In genomic region chr7:43904533-43905208, GRCh38 we compare ENCODE assay signal across 10 cellular contexts. TPM values are rescaled to one million over a fixed set of nuclear protein-coding genes. Genes with fewer than 3 reads are reported as not detected.
DNase-seq lines count a peak whose midpoint lies in the region; ATAC-seq, FAIRE-seq and TF ChIP-seq lines count a peak whose summit lies in the region.
"Had no signal": no experiment of that assay in that cellular context is flagged by ENCODE, and none has a peak within 500 bp of the region (broad histone marks: within the 10 kb centered on the region; RNA-seq: fewer than 3 reads in every experiment).

No MANE protein-coding gene starts in this region.

- no peak for TF ChIP-seq CTCF in A549 (IDR thresholded peaks at IDR 0.05)
- no peak for TF ChIP-seq CTCF in HFF-Myc (IDR thresholded peaks at IDR 0.05; ENCODE audit: low read depth, low read length, missing control alignments)
- TF ChIP-seq CTCF in K562 (IDR thresholded peaks at IDR 0.05 in 2 of 3, conservative IDR thresholded peaks at IDR 0.05 in 1 of 3; ENCODE audit: insufficient read depth in 2 of 3, low read depth in 1 of 3, low read length in 3 of 3) = no peak
- no peak for TF ChIP-seq CTCF in glutamatergic neuron (IDR thresholded peaks at IDR 0.05; ENCODE audit: partially characterized antibody, unreplicated experiment)

- H2BK120ac ChIP-seq in mesendoderm (ENCODE audit: low read depth, low read length) = no peak overlapping the region

- TF ChIP-seq POLR2A in A549 (IDR thresholded peaks at IDR 0.05; ENCODE audit: low read length) (no peak), K562 (conservative IDR thresholded peaks at IDR 0.05) (no peak)

- H3K79me2 ChIP-seq in K562 (ENCODE audit: control insufficient read depth, insufficient read depth, low read length) (peaks cover 55% of the 10 kb centered on the region), mesendoderm (ENCODE audit: control insufficient read depth, insufficient read depth, low read length) (peaks cover 5% of the 10 kb centered on the region)

- DNase-seq in A549 (ENCODE audit: low read depth in 1 of 2, low spot score in 1 of 2) (no peak), HFF-Myc (ENCODE audit: extremely low read depth, low read depth) (no peak), K562 (ENCODE audit: extremely low read depth in 1 of 4, low spot score in 3 of 4) (peak in 1 of 4 experiments; percentile 18), mesendoderm (no peak), NCI-H1092 (lab: John Stamatoyannopoulos, UW) (no peak), ureter (ENCODE audit: low spot score) (no peak), glutamatergic neuron (no peak), NCI-H2029 treated with DMSO at 0.1 percent for 48 hours (lab: John Stamatoyannopoulos, UW) (no peak)
- DNase-seq: NK-92 treated with Interleukin-12 subunit alpha and Interleukin-12 subunit beta, amount 100 ng/mL, for 24 hours had no signal

- 95% methylated on average over 5 of the region's 5 CpGs for WGBS in A549 (ENCODE audit: missing lambda C conversion rate)
- WGBS in K562 (ENCODE audit: insufficient coverage, low coverage, missing lambda C conversion rate) = 37% methylated on average over 5 of the region's 5 CpGs
- WGBS in mesendoderm (ENCODE audit: extremely low coverage, insufficient coverage, low lambda C conversion rate) = no CpG with 5 or more reads among the region's 5 CpGs

- H3K9me3 Mint-ChIP-seq in glutamatergic neuron (ENCODE audit: unreplicated experiment) = peaks cover 5% of the 10 kb centered on the region

- H2AK5ac ChIP-seq in mesendoderm (ENCODE audit: low read length) = no peak overlapping the region

- H3K4me2 ChIP-seq in A549 (peak overlapping the region; percentile 98), K562 (ENCODE audit: insufficient read depth, low read length) (peak overlapping the region; percentile 68), mesendoderm (ENCODE audit: low read length) (no peak overlapping the region)

- H3K4me1 ChIP-seq in A549 = peaks cover 23% of the 10 kb centered on the region
- peaks cover 15 to 26% of the 10 kb centered on the region in 2 experiments for H3K4me1 ChIP-seq in K562 (replicated peaks in 1 of 2; ENCODE audit: control insufficient read depth in 2 of 2, insufficient read depth in 2 of 2, low read length in 2 of 2)
- no peaks in the 10 kb centered on the region for H3K4me1 ChIP-seq in mesendoderm (ENCODE audit: control insufficient read depth, low read depth, low read length)

- H3K4me3 ChIP-seq in A549 (no peak overlapping the region; the same call in 2 of the 3 replicates), HFF-Myc (replicated peaks; ENCODE audit: low read depth, low read length) (peak overlapping the region; percentile 67), K562 (no peak overlapping the region; the same call in 1 of the 2 replicates), mesendoderm (ENCODE audit: low read length) (no peak overlapping the region)

- no peak overlapping the region for H3K27ac Mint-ChIP-seq in glutamatergic neuron (ENCODE audit: unreplicated experiment)

- peak overlapping the region; percentile 15 for H3K23ac ChIP-seq in mesendoderm (ENCODE audit: low read length)

- no peaks in the 10 kb centered on the region for H3K36me3 Mint-ChIP-seq in glutamatergic neuron (ENCODE audit: unreplicated experiment)

- peaks cover 7% of the 10 kb centered on the region; the same call in 2 of the 3 replicates for H3K36me3 ChIP-seq in K562 (ENCODE audit: control insufficient read depth, insufficient read depth, low read length)
- H3K36me3 ChIP-seq in mesendoderm (ENCODE audit: control insufficient read depth, insufficient read depth, low read length) = no peaks in the 10 kb centered on the region
- H3K36me3 ChIP-seq: cardiac muscle cell had no signal

- H3K27me3 ChIP-seq in K562 (ENCODE audit: control insufficient read depth in 2 of 2, insufficient read depth in 2 of 2, low read length in 2 of 2) (no peaks in the 10 kb centered on the region), mesendoderm (ENCODE audit: insufficient read depth, low read length, poor library complexity) (no peaks in the 10 kb centered on the region)
- H3K27me3 ChIP-seq: cardiac muscle cell had no signal

- H4K20me1 ChIP-seq in K562 (replicated peaks; ENCODE audit: control insufficient read depth, insufficient read depth, low read length) = peaks cover 28% of the 10 kb centered on the region; the same call in 1 of the 2 replicates

- TF ChIP-seq RAD21 in A549 (conservative IDR thresholded peaks at IDR 0.05 in 1 of 2, IDR thresholded peaks at IDR 0.05 in 1 of 2) (no peak), K562 (CRISPR knock-in tag; conservative IDR thresholded peaks at IDR 0.05 in 1 of 2, IDR thresholded peaks at IDR 0.05 in 1 of 2) (no peak)

- no peak overlapping the region for H3K56ac ChIP-seq in mesendoderm (ENCODE audit: low read length)

- H4K5ac ChIP-seq in mesendoderm (ENCODE audit: low read length) = no peak overlapping the region

- no peak overlapping the region for H2BK15ac ChIP-seq in mesendoderm (replicated peaks; ENCODE audit: low read depth)

- no peak overlapping the region for H4K8ac ChIP-seq in mesendoderm (ENCODE audit: low read depth, low read length)

- peaks cover 3% of the 10 kb centered on the region for H3K27me3 Mint-ChIP-seq in glutamatergic neuron (ENCODE audit: unreplicated experiment)

- ATAC-seq in A549 = peak in 1 of 2 experiments; percentile 8; a peak in 2 of 6 replicates
- peak; percentile 3 for ATAC-seq in K562

- no peak overlapping the region for H2AFZ ChIP-seq in K562 (ENCODE audit: low read depth, low read length)

- TF ChIP-seq EP300 in A549 (IDR thresholded peaks at IDR 0.05) (no peak), K562 (IDR thresholded peaks at IDR 0.05; ENCODE audit: low read length) (no peak)

- no peak overlapping the region for H2BK5ac ChIP-seq in mesendoderm (ENCODE audit: low read length)

- H3K9me1 ChIP-seq in K562 (ENCODE audit: control insufficient read depth, insufficient read depth, low read length) = no peaks in the 10 kb centered on the region

- H3K18ac ChIP-seq in mesendoderm (ENCODE audit: low read length) = no peak overlapping the region

- no peak overlapping the region for H3K4ac ChIP-seq in mesendoderm (ENCODE audit: low read depth, low read length)

- H3K4me1 Mint-ChIP-seq in glutamatergic neuron (ENCODE audit: low read depth, unreplicated experiment) = peaks cover 8% of the 10 kb centered on the region

- peak overlapping the region; percentile 70 to 84; a peak in 1 of 4 replicates for H3K9ac ChIP-seq in K562 (ENCODE audit: insufficient read depth in 1 of 2, low read depth in 2 of 2, low read length in 2 of 2)
- H3K9ac ChIP-seq in mesendoderm (ENCODE audit: low read length) = no peak overlapping the region

- peaks cover 6% of the 10 kb centered on the region for H3K79me1 ChIP-seq in mesendoderm (ENCODE audit: low read length)

- POLR2A ChIA-PET in A549 (lab: Yijun Ruan, JAX) (interaction anchor here (1.0 kb wide), 1 partner anchor 22 kb away, joined by 8 read pairs; the partner anchor contains the start of gene UBE2D4), K562 (lab: Yijun Ruan, JAX) (interaction anchor here (0.7 to 2.0 kb wide), 8 partner anchors 11 to 247 kb away, joined by 3 to 7 read pairs (median 4); partner anchors contain the start of genes MRPS24 and UBE2D4)

- FAIRE-seq in A549 (lab: Jason Lieb, UNC) (no peak), K562 (lab: Jason Lieb, UNC) (no peak)

- H3K4me3 Mint-ChIP-seq in glutamatergic neuron (ENCODE audit: unreplicated experiment) = no peak overlapping the region

- BruUV-seq in K562 (replicated peaks; lab: Mats Ljungman, UMichigan) = no TSS peak

- H3K27ac ChIP-seq in A549 = peak overlapping the region in 1 of 2 experiments; percentile 99; a peak in 4 of 6 replicates
- H3K27ac ChIP-seq in K562 (ENCODE audit: extremely low read depth, low read depth, low read length) = no peak overlapping the region
- H3K27ac ChIP-seq in mesendoderm (ENCODE audit: low read depth, low read length) = no peak overlapping the region
- H3K27ac ChIP-seq: cardiac muscle cell had no signal

- CTCF ChIA-PET in A549 (lab: Yijun Ruan, JAX) = interaction anchor here (0.8 to 1.1 kb wide), 4 partner anchors 11 to 49 kb away, joined by 3 to 4 read pairs (median 3); no protein-coding TSS in a partner anchor
- CTCF ChIA-PET in K562 (lab: Yijun Ruan, JAX; ENCODE audit: low intra/inter-chr PET ratio) = interaction anchor here (0.5 kb wide), 1 partner anchor 29 kb away, joined by 3 read pairs; no protein-coding TSS in a partner anchor

- in situ Hi-C loops in K562 (cut with MboI) = no loop called here

- intact Hi-C loops in K562 (cut with micrococcal nuclease) = no loop called here

- H3K9me3 ChIP-seq in A549 = no peaks in the 10 kb centered on the region
- no peaks in the 10 kb centered on the region for H3K9me3 ChIP-seq in K562 (replicated peaks; ENCODE audit: control insufficient read depth, insufficient read depth, low read depth, low read length)

RNA-seq across cellular contexts. Expression of gene URGCP, which starts 1.7 kb away (rescaled TPM):
- 20.2 and 26.8 TPM in 2 replicates for polyA plus RNA-seq in A549 (2011; rRNA removed)
- polyA plus RNA-seq in A549 (2012; cell fraction: cytosol; rRNA removed) = 13.1 and 16.3 TPM in 2 replicates
- 27.8 and 31.6 TPM in 2 replicates for polyA plus RNA-seq in A549 (2012; cell fraction: nucleus; rRNA removed)
- 18.7 to 19.8 TPM (median 19.7 TPM) in 3 replicates for polyA plus RNA-seq in A549 (2017; fragmentation: RNase III; extraction: RNeasy Plus Mini Kit Qiagen cat#74134 plus additional on column Dnase treatment)
- polyA minus RNA-seq in A549 (2011; rRNA and poly(A)+ RNA removed) = 22.1 and 35.4 TPM in 2 replicates
- 23.3 and 33.1 TPM in 2 replicates for total RNA-seq in K562 (2011; cell fraction: chromatin; rRNA removed; ENCODE audit: low replicate concordance)
- 21.2 and 24.7 TPM in 2 replicates for total RNA-seq in K562 (2011; cell fraction: nucleolus; rRNA removed)
- 19.4 and 24.6 TPM in 2 replicates for total RNA-seq in K562 (2011; cell fraction: nucleoplasm; rRNA removed)
- total RNA-seq in K562 (2014; rRNA removed) = 17.0 and 18.4 TPM in 2 replicates
- total RNA-seq in K562 (2014; rRNA removed; fragmentation: Illumina TruSeq; extraction: Trizol) = 9.7 and 10.3 TPM in 2 replicates
- total RNA-seq in K562 (2015; rRNA removed; fragmentation: Illumina TruSeq; extraction: Trizol) = 12.4 and 14.2 TPM in 2 replicates
- total RNA-seq in K562 (2021) = 15.6 and 18.7 TPM in 2 replicates
- polyA plus RNA-seq in K562 (2011; rRNA removed) = 14.9 and 15.6 TPM in 2 replicates
- polyA plus RNA-seq in K562 (2011; cell fraction: cytosol; rRNA removed) = 11.3 and 12.8 TPM in 2 replicates
- 19.8 and 22.6 TPM in 2 replicates for polyA plus RNA-seq in K562 (2011; cell fraction: nucleus; rRNA removed)
- 12.3 and 14.9 TPM in 2 replicates for polyA plus RNA-seq in K562 (2012)
- 14.8 and 25.8 TPM in 2 replicates for polyA plus RNA-seq in K562 (2014; fragmentation: Illumina TruSeq; extraction: Trizol)
- polyA plus RNA-seq in K562 (2014; fragmentation: Nextera tagmentation; extraction: Ambion mirVana) = 1 to 10 TPM; 1.7 to 3.8 TPM
- polyA plus RNA-seq in K562 (2014; rRNA removed) = 10.7 and 12.5 TPM in 2 replicates
- polyA minus RNA-seq in K562 (2011; rRNA and poly(A)+ RNA removed) = 16.6 and 18.6 TPM in 2 replicates
- polyA minus RNA-seq in K562 (2011; cell fraction: cytosol; rRNA and poly(A)+ RNA removed) = 9.7 and 11.0 TPM in 2 replicates
- 7.9 and 9.0 TPM in 2 replicates for polyA minus RNA-seq in K562 (2011; cell fraction: nucleus; rRNA and poly(A)+ RNA removed)
- polyA plus RNA-seq in mesendoderm (2013, experiment 1 of 2) = 13.1 TPM
- 14.1 TPM for polyA plus RNA-seq in mesendoderm (2013, experiment 2 of 2)
- total RNA-seq in ureter = 39.1 TPM
- 17.8 TPM for total RNA-seq in glutamatergic neuron (ENCODE audit: unreplicated experiment)

RNA-seq across cellular contexts. Expression of gene UBE2D4, which starts 21.6 kb away (rescaled TPM):
- polyA plus RNA-seq in A549 (2011; rRNA removed) = 14.0 and 17.6 TPM in 2 replicates
- polyA plus RNA-seq in A549 (2012; cell fraction: cytosol; rRNA removed) = 11.8 and 13.2 TPM in 2 replicates
- polyA plus RNA-seq in A549 (2012; cell fraction: nucleus; rRNA removed) = 6.1 and 7.5 TPM in 2 replicates
- 7.9 to 9.0 TPM (median 8.4 TPM) in 3 replicates for polyA plus RNA-seq in A549 (2017; fragmentation: RNase III; extraction: RNeasy Plus Mini Kit Qiagen cat#74134 plus additional on column Dnase treatment)
- 25.5 and 30.1 TPM in 2 replicates for polyA minus RNA-seq in A549 (2011; rRNA and poly(A)+ RNA removed)
- 5.1 and 8.4 TPM in 2 replicates for total RNA-seq in K562 (2011; cell fraction: chromatin; rRNA removed; ENCODE audit: low replicate concordance)
- total RNA-seq in K562 (2011; cell fraction: nucleolus; rRNA removed) = 3.8 and 4.3 TPM in 2 replicates
- 4.6 and 7.3 TPM in 2 replicates for total RNA-seq in K562 (2011; cell fraction: nucleoplasm; rRNA removed)
- total RNA-seq in K562 (2014; rRNA removed) = 4.5 and 9.1 TPM in 2 replicates
- 6.4 and 6.9 TPM in 2 replicates for total RNA-seq in K562 (2014; rRNA removed; fragmentation: Illumina TruSeq; extraction: Trizol)
- total RNA-seq in K562 (2015; rRNA removed; fragmentation: Illumina TruSeq; extraction: Trizol) = 7.0 and 8.3 TPM in 2 replicates
- 10.2 and 11.7 TPM in 2 replicates for total RNA-seq in K562 (2021)
- polyA plus RNA-seq in K562 (2011; rRNA removed) = 14.3 and 17.4 TPM in 2 replicates
- polyA plus RNA-seq in K562 (2011; cell fraction: cytosol; rRNA removed) = 24.0 and 24.2 TPM in 2 replicates
- polyA plus RNA-seq in K562 (2011; cell fraction: nucleus; rRNA removed) = 9.4 and 10.3 TPM in 2 replicates
- polyA plus RNA-seq in K562 (2012) = 10.5 and 13.2 TPM in 2 replicates
- 12.0 and 16.2 TPM in 2 replicates for polyA plus RNA-seq in K562 (2014; fragmentation: Illumina TruSeq; extraction: Trizol)
- 1 to 10 TPM; 3.3 to 4.7 TPM for polyA plus RNA-seq in K562 (2014; fragmentation: Nextera tagmentation; extraction: Ambion mirVana)
- 7.5 and 9.0 TPM in 2 replicates for polyA plus RNA-seq in K562 (2014; rRNA removed)
- polyA minus RNA-seq in K562 (2011; rRNA and poly(A)+ RNA removed) = 14.8 and 20.1 TPM in 2 replicates
- 7.6 and 11.1 TPM in 2 replicates for polyA minus RNA-seq in K562 (2011; cell fraction: cytosol; rRNA and poly(A)+ RNA removed)
- polyA minus RNA-seq in K562 (2011; cell fraction: nucleus; rRNA and poly(A)+ RNA removed) = 1.3 and 4.7 TPM in 2 replicates
- 4.9 TPM for polyA plus RNA-seq in mesendoderm (2013, experiment 1 of 2)
- 4.4 TPM for polyA plus RNA-seq in mesendoderm (2013, experiment 2 of 2)
- 27.4 TPM for total RNA-seq in ureter
- 10.1 TPM for total RNA-seq in glutamatergic neuron (ENCODE audit: unreplicated experiment)

RNA-seq across cellular contexts. Expression of gene MRPS24, which starts 35.4 kb away (rescaled TPM):
- polyA plus RNA-seq in A549 (2011; rRNA removed) = 170 and 217 TPM in 2 replicates
- 443 and 463 TPM in 2 replicates for polyA plus RNA-seq in A549 (2012; cell fraction: cytosol; rRNA removed)
- 451 and 497 TPM in 2 replicates for polyA plus RNA-seq in A549 (2012; cell fraction: nucleus; rRNA removed)
- polyA plus RNA-seq in A549 (2017; fragmentation: RNase III; extraction: RNeasy Plus Mini Kit Qiagen cat#74134 plus additional on column Dnase treatment) = 219 to 232 TPM (median 226 TPM) in 3 replicates
- polyA minus RNA-seq in A549 (2011; rRNA and poly(A)+ RNA removed) = 97.7 and 105 TPM in 2 replicates
- total RNA-seq in K562 (2011; cell fraction: chromatin; rRNA removed; ENCODE audit: low replicate concordance) = 20.9 and 28.4 TPM in 2 replicates
- 50.9 and 59.1 TPM in 2 replicates for total RNA-seq in K562 (2011; cell fraction: nucleolus; rRNA removed)
- total RNA-seq in K562 (2011; cell fraction: nucleoplasm; rRNA removed) = 40.5 and 59.2 TPM in 2 replicates
- total RNA-seq in K562 (2014; rRNA removed) = 197 and 210 TPM in 2 replicates
- 111 and 125 TPM in 2 replicates for total RNA-seq in K562 (2014; rRNA removed; fragmentation: Illumina TruSeq; extraction: Trizol)
- total RNA-seq in K562 (2015; rRNA removed; fragmentation: Illumina TruSeq; extraction: Trizol) = 152 and 163 TPM in 2 replicates
- total RNA-seq in K562 (2021) = 214 and 225 TPM in 2 replicates
- polyA plus RNA-seq in K562 (2011; rRNA removed) = 197 and 215 TPM in 2 replicates
- polyA plus RNA-seq in K562 (2011; cell fraction: cytosol; rRNA removed) = 413 and 533 TPM in 2 replicates
- 126 and 138 TPM in 2 replicates for polyA plus RNA-seq in K562 (2011; cell fraction: nucleus; rRNA removed)
- 216 and 269 TPM in 2 replicates for polyA plus RNA-seq in K562 (2012)
- 176 and 179 TPM in 2 replicates for polyA plus RNA-seq in K562 (2014; fragmentation: Illumina TruSeq; extraction: Trizol)
- 10 to 100 TPM; 51.4 to 92.8 TPM for polyA plus RNA-seq in K562 (2014; fragmentation: Nextera tagmentation; extraction: Ambion mirVana)
- polyA plus RNA-seq in K562 (2014; rRNA removed) = 169 and 185 TPM in 2 replicates
- 63.1 and 70.4 TPM in 2 replicates for polyA minus RNA-seq in K562 (2011; rRNA and poly(A)+ RNA removed)
- polyA minus RNA-seq in K562 (2011; cell fraction: cytosol; rRNA and poly(A)+ RNA removed) = 99.1 and 126 TPM in 2 replicates
- 16.0 and 28.5 TPM in 2 replicates for polyA minus RNA-seq in K562 (2011; cell fraction: nucleus; rRNA and poly(A)+ RNA removed)
- polyA plus RNA-seq in mesendoderm (2013, experiment 1 of 2) = 190 TPM
- 186 TPM for polyA plus RNA-seq in mesendoderm (2013, experiment 2 of 2)
- 66.7 TPM for total RNA-seq in ureter
- 60.8 TPM for total RNA-seq in glutamatergic neuron (ENCODE audit: unreplicated experiment)

Comparison
In these comparisons a context has a peak if more than half of its experiments do, and no peak if none do; other contexts are left out.
1. Of the 35 proteins assayed by ChIP-seq in both K562 and A549: peak only in K562: ESRRA; only in A549: none; in both: none; in neither: 34.